13 cellular contexts compared by ENCODE assay signal in genomic region chr5:121748690-121749089, GRCh38.
DNase-seq lines count a peak whose midpoint lies in the region; FAIRE-seq and TF ChIP-seq lines count a peak whose summit lies in the region.
"Had no signal": no experiment of that assay in that cellular context is flagged by ENCODE, and none has a peak within 500 bp of the region (broad histone marks: within the 10 kb centered on the region; RNA-seq: fewer than 3 reads in every experiment).

No MANE protein-coding gene starts in this region.

- no peak overlapping the region for H3K27ac ChIP-seq in H9 (ENCODE audit: insufficient read length, low read depth, low read length)
- H3K27ac ChIP-seq in tibial nerve, result no peak overlapping the region
- H3K27ac ChIP-seq: C4-2B had no signal

- no peak overlapping the region for H2BK20ac ChIP-seq in H9 (ENCODE audit: low read depth, low read length, poor library complexity, severe bottlenecking)

- no peak overlapping the region for H3K14ac ChIP-seq in H9 (ENCODE audit: insufficient read depth, low read length)

- H3K36me3 ChIP-seq in tibial nerve, result no peaks in the 10 kb centered on the region

- H3K4me2 ChIP-seq in H9 (ENCODE audit: insufficient read depth, insufficient read length, low read length), result no peak overlapping the region

- H3K4me3 ChIP-seq in tibial nerve, result no peak overlapping the region

- no peak overlapping the region for H2AFZ ChIP-seq in H9 (ENCODE audit: low read length)

- H3K27ac Mint-ChIP-seq in H9, result no peak overlapping the region
- peak overlapping the region; percentile 0 for H3K27ac Mint-ChIP-seq in glutamatergic neuron (ENCODE audit: unreplicated experiment)

- H3K36me3 Mint-ChIP-seq in H9 (ENCODE audit: insufficient read depth in 1 of 3, low read depth in 3 of 3) (no peaks in the 10 kb centered on the region), glutamatergic neuron (ENCODE audit: unreplicated experiment) (no peaks in the 10 kb centered on the region)

- no peak overlapping the region for H4K8ac ChIP-seq in H9 (replicated peaks; ENCODE audit: insufficient read length, low read depth, low read length)

- no peaks in the 10 kb centered on the region for H4K20me1 ChIP-seq in H9 (ENCODE audit: control insufficient read depth, insufficient read depth, insufficient read length)

- H3K9me3 Mint-ChIP-seq in H9 (no peaks in the 10 kb centered on the region), glutamatergic neuron (ENCODE audit: unreplicated experiment) (no peaks in the 10 kb centered on the region)

- TF ChIP-seq POLR2A in tibial nerve (IDR thresholded peaks at IDR 0.05), result no peak

- no peak overlapping the region for H2BK120ac ChIP-seq in H9 (ENCODE audit: low read depth, low read length, poor library complexity, severe bottlenecking)

- no peak overlapping the region for H2BK5ac ChIP-seq in H9 (ENCODE audit: insufficient read length, low read length)

- H3K4me1 Mint-ChIP-seq in H9, result peaks cover 9 to 10% of the 10 kb centered on the region in 2 experiments
- H3K4me1 Mint-ChIP-seq in glutamatergic neuron (ENCODE audit: low read depth, unreplicated experiment), result peaks cover 9% of the 10 kb centered on the region

- H3K56ac ChIP-seq in H9 (ENCODE audit: insufficient read length, low read depth, low read length), result no peak overlapping the region

- H3K4me1 ChIP-seq in H9 (ENCODE audit: insufficient read depth, low read length) (no peaks in the 10 kb centered on the region), tibial nerve (no peaks in the 10 kb centered on the region)

- TF ChIP-seq EP300 in tibial nerve (IDR thresholded peaks at IDR 0.05), result no peak

- no peaks in the 10 kb centered on the region for H3K9me3 ChIP-seq in H9 (ENCODE audit: control insufficient read depth, low read depth, low read length)
- no peaks in the 10 kb centered on the region for H3K9me3 ChIP-seq in tibial nerve

- H3K23ac ChIP-seq in H9 (ENCODE audit: insufficient read length, low read depth, low read length), result no peak overlapping the region

- no peak overlapping the region for H2BK12ac ChIP-seq in H9 (ENCODE audit: insufficient read length, low read depth, low read length)

- no peak overlapping the region for H3K9ac ChIP-seq in H9 (ENCODE audit: extremely low read depth, insufficient read length, low read length)

- H3K27me3 ChIP-seq in H9 (ENCODE audit: insufficient read depth, low read length) (no peaks in the 10 kb centered on the region), tibial nerve (no peaks in the 10 kb centered on the region)

- no peak overlapping the region for H3T11ph ChIP-seq in H9 (ENCODE audit: low read length)

- H2AK5ac ChIP-seq in H9 (ENCODE audit: insufficient read length, low read length), result no peak overlapping the region

- H3K18ac ChIP-seq in H9 (ENCODE audit: insufficient read length, low read depth, low read length), result no peak overlapping the region

- no peaks in the 10 kb centered on the region for H3K79me1 ChIP-seq in H9 (ENCODE audit: insufficient read depth, low read depth, low read length, poor library complexity, severe bottlenecking)

- peak overlapping the region; percentile 41 for H4K5ac ChIP-seq in H9 (ENCODE audit: insufficient read length, low read depth, low read length)

- peak; percentile 6 for DNase-seq in NCI-H748 (lab: John Stamatoyannopoulos, UW; ENCODE audit: unreplicated experiment)
- no peak for DNase-seq in NCI-H748 treated with DMSO at 0.1 percent for 48 hours (lab: John Stamatoyannopoulos, UW)
- no peak for DNase-seq in H9
- no peak for DNase-seq in glutamatergic neuron
- DNase-seq in left kidney (ENCODE audit: low read depth, low spot score), result peak; percentile 13
- DNase-seq in hepatic stellate cell (ENCODE audit: low spot score), result no peak
- no peak for DNase-seq in tibial nerve (ENCODE audit: low spot score in 2 of 2)
- no peak for DNase-seq in GM19239 (ENCODE audit: insufficient read length, low spot score)
- DNase-seq: NCI-H1048, NCI-H2029, NCI-H510A had no signal

- no peak overlapping the region for H3K4ac ChIP-seq in H9 (ENCODE audit: low read depth, low read length)

- H3K23me2 ChIP-seq in H9 (ENCODE audit: insufficient read length, low read depth, low read length, poor library complexity, severe bottlenecking), result no peaks in the 10 kb centered on the region

- H3K4me3 Mint-ChIP-seq in H9 (no peak overlapping the region), glutamatergic neuron (ENCODE audit: unreplicated experiment) (no peak overlapping the region)

- no peaks in the 10 kb centered on the region for H3K79me2 ChIP-seq in H9 (ENCODE audit: insufficient read depth, low read length)

- no peaks in the 10 kb centered on the region for H3K27me3 Mint-ChIP-seq in H9 (ENCODE audit: low read depth)
- H3K27me3 Mint-ChIP-seq in glutamatergic neuron (ENCODE audit: unreplicated experiment), result no peaks in the 10 kb centered on the region

- no peak for TF ChIP-seq CTCF in H9 (conservative IDR thresholded peaks at IDR 0.05)
- no peak for TF ChIP-seq CTCF in glutamatergic neuron (IDR thresholded peaks at IDR 0.05; ENCODE audit: partially characterized antibody, unreplicated experiment)
- no peak for TF ChIP-seq CTCF in tibial nerve (IDR thresholded peaks at IDR 0.05)

- H4K91ac ChIP-seq in H9 (ENCODE audit: insufficient read length, low read depth, low read length), result no peak overlapping the region

- H2BK15ac ChIP-seq in H9 (ENCODE audit: low read depth, low read length), result no peak overlapping the region

- FAIRE-seq in GM19239 (lab: Jason Lieb, UNC), result no peak
- FAIRE-seq: H54 had no signal

Comparison
In these comparisons a context has a peak if more than half of its experiments do, and no peak if none do; other contexts are left out.
1. DNase-seq: peak in NCI-H748 (single experiment) and left kidney (single experiment); none in NCI-H748 treated with DMSO at 0.1 percent for 48 hours (single experiment), H9 (single experiment), glutamatergic neuron (single experiment), hepatic stellate cell (single experiment), tibial nerve (0 of 2) and GM19239 (single experiment).